1 cellular context compared by ENCODE assay signal in genomic region chr2:186882511-186883071, GRCh38.
TF ChIP-seq lines count a peak whose summit lies in the region.

No MANE protein-coding gene starts in this region.

TF ChIP-seq in WTC11, 78 proteins besides CTCF, POLR2A, EP300 and RAD21 (continued from another document):
- TF ChIP-seq E2F1 (CRISPR knock-in tag; IDR thresholded peaks at IDR 0.05) (no peak), ZBTB43 (CRISPR knock-in tag; IDR thresholded peaks at IDR 0.05) (no peak), TEAD4 (CRISPR knock-in tag; IDR thresholded peaks at IDR 0.05) (no peak)
